32 cellular contexts compared by ENCODE assay signal in genomic region chr22:29233503-29233902, GRCh38. TPM values are rescaled to one million over a fixed set of nuclear protein-coding genes. Genes with fewer than 3 reads are reported as not detected.
"Had no signal": no experiment of that assay in that cellular context is flagged by ENCODE, and none has a peak within 500 bp of the region (broad histone marks: within the 10 kb centered on the region; RNA-seq: fewer than 3 reads in every experiment).

No MANE protein-coding gene starts in this region.

- H3K9me3 Mint-ChIP-seq: activated CD4-positive, alpha-beta T cell treated with anti-CD3 and anti-CD28 coated beads, Interleukin-2, amount 10 ng/mL, durations not matched to agents 24 days and 14 days; activated naive CD4-positive, alpha-beta T cell treated with anti-CD3 and anti-CD28 coated beads, Interleukin-2, amount 50 U/mL, for 24 hours; activated naive CD8-positive, alpha-beta T cell treated with anti-CD3 and anti-CD28 coated beads, Interleukin-2, amount 50 U/mL, for 24 hours had no signal

- ATAC-seq: activated CD4-positive, alpha-beta T cell treated with anti-CD3 and anti-CD28 coated beads for 36 hours; activated CD8-positive, alpha-beta T cell treated with anti-CD3 and anti-CD28 coated beads, Interleukin-2, amount 10 ng/mL, durations not matched to agents 7 days and 5 days; activated naive CD8-positive, alpha-beta T cell treated with anti-CD3 and anti-CD28 coated beads, Interleukin-2, amount 50 U/mL, for 24 hours; foreskin keratinocyte had no signal

- FAIRE-seq: endometrium had no signal

- H3K27me3 Mint-ChIP-seq: activated CD4-positive, alpha-beta memory T cell treated with anti-CD3 and anti-CD28 coated beads for 36 hours; activated CD4-positive, alpha-beta T cell treated with anti-CD3 and anti-CD28 coated beads for 36 hours; activated CD8-positive, alpha-beta memory T cell treated with anti-CD3 and anti-CD28 coated beads, Interleukin-2, amount 10 ng/mL, durations not matched to agents 7 days and 5 days; activated naive CD4-positive, alpha-beta T cell treated with anti-CD3 and anti-CD28 coated beads, Interleukin-2, amount 50 U/mL, for 24 hours; activated naive CD8-positive, alpha-beta T cell treated with anti-CD3 and anti-CD28 coated beads, Interleukin-2, amount 50 U/mL, for 24 hours; brain had no signal

- H3K27ac ChIP-seq: ascending aorta, breast epithelium, cardiac muscle cell, colonic mucosa, esophagus muscularis mucosa, foreskin keratinocyte, gastroesophageal sphincter had no signal

- H3K27me3 ChIP-seq: ascending aorta, breast epithelium, cardiac muscle cell, colonic mucosa, esophagus muscularis mucosa, gastroesophageal sphincter had no signal

- H3K9me3 ChIP-seq: ascending aorta, breast epithelium, colonic mucosa had no signal

- H3K4me1 Mint-ChIP-seq: activated CD4-positive, alpha-beta T cell treated with anti-CD3 and anti-CD28 coated beads for 36 hours; activated CD4-positive, alpha-beta T cell treated with anti-CD3 and anti-CD28 coated beads, Interleukin-2, amount 10 ng/mL, durations not matched to agents 24 days and 14 days; activated CD8-positive, alpha-beta memory T cell treated with anti-CD3 and anti-CD28 coated beads, Interleukin-2, amount 10 ng/mL, durations not matched to agents 7 days and 5 days; activated naive CD4-positive, alpha-beta T cell treated with anti-CD3 and anti-CD28 coated beads, Interleukin-2, amount 50 U/mL, for 24 hours; activated naive CD8-positive, alpha-beta T cell treated with anti-CD3 and anti-CD28 coated beads for 36 hours; activated naive CD8-positive, alpha-beta T cell treated with anti-CD3 and anti-CD28 coated beads, Interleukin-2, amount 50 U/mL, for 24 hours; brain had no signal

- DNase-seq: activated CD4-positive, alpha-beta memory T cell treated with anti-CD3 and anti-CD28 coated beads for 36 hours; activated CD4-positive, alpha-beta T cell treated with anti-CD3 and anti-CD28 coated beads for 36 hours; activated CD4-positive, alpha-beta T cell treated with anti-CD3 and anti-CD28 coated beads, Interleukin-2, amount 10 ng/mL, durations not matched to agents 24 days and 14 days; activated CD4-positive, CD25-positive, alpha-beta regulatory T cell; activated CD4-positive, CD25-positive, alpha-beta regulatory T cell treated with anti-CD3 and anti-CD28 coated beads, Interleukin-2, amount 50 U/mL, for 72 hours; activated CD8-positive, alpha-beta memory T cell treated with anti-CD3 and anti-CD28 coated beads, Interleukin-2, amount 10 ng/mL, durations not matched to agents 7 days and 5 days; activated CD8-positive, alpha-beta memory T cell treated with anti-CD3 and anti-CD28 coated beads, Interleukin-2, amount 50 U/mL, for 4 hours; activated CD8-positive, alpha-beta T cell treated with anti-CD3 and anti-CD28 coated beads, Interleukin-2, amount 10 ng/mL, durations not matched to agents 7 days and 5 days; activated effector memory CD4-positive, alpha-beta T cell treated with anti-CD3 and anti-CD28 coated beads, Interleukin-2, amount 50 U/mL, for 16 hours; activated naive CD4-positive, alpha-beta T cell treated with anti-CD3 and anti-CD28 coated beads for 36 hours; activated naive CD8-positive, alpha-beta T cell treated with anti-CD3 and anti-CD28 coated beads for 36 hours; activated naive CD8-positive, alpha-beta T cell treated with anti-CD3 and anti-CD28 coated beads, Interleukin-2, amount 50 U/mL, for 24 hours; activated T-cell treated with anti-CD3 and anti-CD28 coated beads, Interleukin-2, amount 50 U/mL, for 1 hour; activated T-cell treated with anti-CD3 and anti-CD28 coated beads, Interleukin-2, amount 50 U/mL, for 48 hours; central memory CD4-positive, alpha-beta T cell; cerebellar nuclear complex; colonic mucosa; effector CD8-positive, alpha-beta T cell; foreskin keratinocyte; T-helper 2 cell had no signal

- H3K4me3 ChIP-seq: ascending aorta, breast epithelium, cardiac muscle cell, colonic mucosa, esophagus muscularis mucosa, gastroesophageal sphincter had no signal

- H3K4me3 Mint-ChIP-seq: activated CD4-positive, alpha-beta memory T cell treated with anti-CD3 and anti-CD28 coated beads for 36 hours; activated CD4-positive, alpha-beta T cell treated with anti-CD3 and anti-CD28 coated beads for 36 hours; activated CD4-positive, alpha-beta T cell treated with anti-CD3 and anti-CD28 coated beads, Interleukin-2, amount 10 ng/mL, durations not matched to agents 24 days and 14 days; activated CD8-positive, alpha-beta memory T cell treated with anti-CD3 and anti-CD28 coated beads, Interleukin-2, amount 10 ng/mL, durations not matched to agents 7 days and 5 days; activated CD8-positive, alpha-beta T cell treated with anti-CD3 and anti-CD28 coated beads, Interleukin-2, amount 10 ng/mL, durations not matched to agents 7 days and 5 days; activated naive CD4-positive, alpha-beta T cell treated with anti-CD3 and anti-CD28 coated beads for 36 hours; activated naive CD4-positive, alpha-beta T cell treated with anti-CD3 and anti-CD28 coated beads, Interleukin-2, amount 50 U/mL, for 24 hours; activated naive CD8-positive, alpha-beta T cell treated with anti-CD3 and anti-CD28 coated beads for 36 hours; activated naive CD8-positive, alpha-beta T cell treated with anti-CD3 and anti-CD28 coated beads, Interleukin-2, amount 50 U/mL, for 24 hours; activated T-helper 1 cell treated with anti-CD3 and anti-CD28 coated beads, Interleukin-12 subunit alpha, Interleukin-12 subunit beta, Interleukin-2, Interleukin-4 antibody, amounts not matched to agents 30 ng/mL and 10 ng/mL and 1 ng/mL, durations not matched to agents 14 hours and 24 hours and 36 hours; brain had no signal

- H3K36me3 Mint-ChIP-seq: activated CD4-positive, alpha-beta memory T cell treated with anti-CD3 and anti-CD28 coated beads for 36 hours; activated CD8-positive, alpha-beta memory T cell treated with anti-CD3 and anti-CD28 coated beads, Interleukin-2, amount 10 ng/mL, durations not matched to agents 7 days and 5 days; activated naive CD4-positive, alpha-beta T cell treated with anti-CD3 and anti-CD28 coated beads, Interleukin-2, amount 50 U/mL, for 24 hours; activated naive CD8-positive, alpha-beta T cell treated with anti-CD3 and anti-CD28 coated beads for 36 hours had no signal

- H3K4me1 ChIP-seq: breast epithelium, colonic mucosa, foreskin keratinocyte, gastroesophageal sphincter had no signal

- H3K27ac Mint-ChIP-seq: activated CD4-positive, alpha-beta memory T cell treated with anti-CD3 and anti-CD28 coated beads for 36 hours; activated CD4-positive, alpha-beta T cell treated with anti-CD3 and anti-CD28 coated beads for 36 hours; activated CD4-positive, alpha-beta T cell treated with anti-CD3 and anti-CD28 coated beads, Interleukin-2, amount 10 ng/mL, durations not matched to agents 24 days and 14 days; activated CD8-positive, alpha-beta memory T cell treated with anti-CD3 and anti-CD28 coated beads, Interleukin-2, amount 10 ng/mL, durations not matched to agents 7 days and 5 days; activated CD8-positive, alpha-beta T cell treated with anti-CD3 and anti-CD28 coated beads, Interleukin-2, amount 10 ng/mL, durations not matched to agents 7 days and 5 days; activated naive CD4-positive, alpha-beta T cell treated with anti-CD3 and anti-CD28 coated beads for 36 hours; activated naive CD4-positive, alpha-beta T cell treated with anti-CD3 and anti-CD28 coated beads, Interleukin-2, amount 50 U/mL, for 24 hours; activated naive CD8-positive, alpha-beta T cell treated with anti-CD3 and anti-CD28 coated beads for 36 hours; activated naive CD8-positive, alpha-beta T cell treated with anti-CD3 and anti-CD28 coated beads, Interleukin-2, amount 50 U/mL, for 24 hours; activated T-helper 1 cell treated with anti-CD3 and anti-CD28 coated beads, Interleukin-12 subunit alpha, Interleukin-12 subunit beta, Interleukin-2, Interleukin-4 antibody, amounts not matched to agents 30 ng/mL and 10 ng/mL and 1 ng/mL, durations not matched to agents 14 hours and 24 hours and 36 hours; activated T-helper 2 cell treated with anti-CD3 and anti-CD28 coated beads, Interferon-gamma antibody, Interleukin-2, Interleukin-4, amounts not matched to agents 10 μg/mL and 5 μg/mL and 100 μg/mL, durations not matched to agents 14 hours and 24 hours and 36 hours; brain had no signal

- H3K36me3 ChIP-seq: ascending aorta, breast epithelium, cardiac muscle cell, colonic mucosa, esophagus muscularis mucosa, gastroesophageal sphincter had no signal

RNA-seq across cellular contexts. Expression of gene EMID1, which starts 27.8 kb away (rescaled TPM):
- total RNA-seq: activated CD4-positive, alpha-beta memory T cell treated with anti-CD3 and anti-CD28 coated beads for 36 hours; activated CD4-positive, alpha-beta T cell treated with anti-CD3 and anti-CD28 coated beads for 36 hours; activated CD4-positive, alpha-beta T cell treated with anti-CD3 and anti-CD28 coated beads, Interleukin-2, amount 10 ng/mL, durations not matched to agents 24 days and 14 days; activated CD8-positive, alpha-beta memory T cell treated with anti-CD3 and anti-CD28 coated beads for 36 hours; activated CD8-positive, alpha-beta T cell treated with anti-CD3 and anti-CD28 coated beads, Interleukin-2, amount 10 ng/mL, durations not matched to agents 7 days and 5 days; activated naive CD4-positive, alpha-beta T cell treated with anti-CD3 and anti-CD28 coated beads for 36 hours; activated naive CD8-positive, alpha-beta T cell treated with anti-CD3 and anti-CD28 coated beads for 36 hours; activated T-helper 1 cell treated with anti-CD3 and anti-CD28 coated beads, Interleukin-12 subunit alpha, Interleukin-12 subunit beta, Interleukin-2, Interleukin-4 antibody, amounts not matched to agents 30 ng/mL and 10 ng/mL and 1 ng/mL, durations not matched to agents 14 hours and 24 hours and 36 hours; foreskin keratinocyte; T-helper 1 cell treated with Interleukin-12 subunit alpha and Interleukin-12 subunit beta and Interleukin-4 antibody, amounts not matched to agents 30 ng/mL and 1 ng/mL, for 36 hours had no signal
- polyA plus RNA-seq: foreskin keratinocyte had no signal
